ENCODE assay signal across 33 cellular contexts in genomic region chr2:44210362-44210761, GRCh38.
"Had no signal": no experiment of that assay in that cellular context is flagged by ENCODE, and none has a peak within 500 bp of the region (broad histone marks: within the 10 kb centered on the region; RNA-seq: fewer than 3 reads in every experiment).

No MANE protein-coding gene starts in this region.

- H3K4me3 Mint-ChIP-seq: activated CD4-positive, alpha-beta memory T cell treated with anti-CD3 and anti-CD28 coated beads for 36 hours; activated CD4-positive, alpha-beta T cell treated with anti-CD3 and anti-CD28 coated beads for 36 hours; activated CD4-positive, alpha-beta T cell treated with anti-CD3 and anti-CD28 coated beads, Interleukin-2, amount 10 ng/mL, durations not matched to agents 24 days and 14 days; activated CD8-positive, alpha-beta memory T cell treated with anti-CD3 and anti-CD28 coated beads, Interleukin-2, amount 10 ng/mL, durations not matched to agents 7 days and 5 days; activated CD8-positive, alpha-beta T cell treated with anti-CD3 and anti-CD28 coated beads, Interleukin-2, amount 10 ng/mL, durations not matched to agents 7 days and 5 days; activated naive CD4-positive, alpha-beta T cell treated with anti-CD3 and anti-CD28 coated beads for 36 hours; activated naive CD4-positive, alpha-beta T cell treated with anti-CD3 and anti-CD28 coated beads, Interleukin-2, amount 50 U/mL, for 24 hours; activated naive CD8-positive, alpha-beta T cell treated with anti-CD3 and anti-CD28 coated beads for 36 hours; activated naive CD8-positive, alpha-beta T cell treated with anti-CD3 and anti-CD28 coated beads, Interleukin-2, amount 50 U/mL, for 24 hours; activated T-cell treated with anti-CD3 and anti-CD28 coated beads, Interleukin-2, amount 50 U/mL, for 24 hours; T-helper 17 cell; T-helper 2 cell treated with Interferon-gamma antibody and Interleukin-4, amounts not matched to agents 5 μg/mL and 100 μg/mL, for 36 hours had no signal

- H3K27me3 ChIP-seq: adrenal gland, body of pancreas, esophagus squamous epithelium, gastroesophageal sphincter, heart right ventricle had no signal

- H3K27me3 Mint-ChIP-seq: activated CD4-positive, alpha-beta memory T cell treated with anti-CD3 and anti-CD28 coated beads for 36 hours; activated CD4-positive, alpha-beta T cell treated with anti-CD3 and anti-CD28 coated beads for 36 hours; activated CD4-positive, alpha-beta T cell treated with anti-CD3 and anti-CD28 coated beads, Interleukin-2, amount 10 ng/mL, durations not matched to agents 24 days and 14 days; activated CD8-positive, alpha-beta memory T cell treated with anti-CD3 and anti-CD28 coated beads, Interleukin-2, amount 10 ng/mL, durations not matched to agents 7 days and 5 days; activated naive CD4-positive, alpha-beta T cell treated with anti-CD3 and anti-CD28 coated beads, Interleukin-2, amount 50 U/mL, for 24 hours; activated naive CD8-positive, alpha-beta T cell treated with anti-CD3 and anti-CD28 coated beads for 36 hours; activated naive CD8-positive, alpha-beta T cell treated with anti-CD3 and anti-CD28 coated beads, Interleukin-2, amount 50 U/mL, for 24 hours; activated T-cell treated with anti-CD3 and anti-CD28 coated beads, Interleukin-2, amount 50 U/mL, for 24 hours; T-helper 17 cell had no signal

- H3K9me3 Mint-ChIP-seq: activated CD4-positive, alpha-beta memory T cell treated with anti-CD3 and anti-CD28 coated beads for 36 hours; activated CD4-positive, alpha-beta T cell treated with anti-CD3 and anti-CD28 coated beads, Interleukin-2, amount 10 ng/mL, durations not matched to agents 24 days and 14 days; activated naive CD4-positive, alpha-beta T cell treated with anti-CD3 and anti-CD28 coated beads for 36 hours; activated naive CD4-positive, alpha-beta T cell treated with anti-CD3 and anti-CD28 coated beads, Interleukin-2, amount 50 U/mL, for 24 hours; activated naive CD8-positive, alpha-beta T cell treated with anti-CD3 and anti-CD28 coated beads for 36 hours; activated naive CD8-positive, alpha-beta T cell treated with anti-CD3 and anti-CD28 coated beads, Interleukin-2, amount 50 U/mL, for 24 hours; activated T-cell treated with anti-CD3 and anti-CD28 coated beads, Interleukin-2, amount 50 U/mL, for 24 hours; activated T-helper 2 cell treated with anti-CD3 and anti-CD28 coated beads, Interferon-gamma antibody, Interleukin-2, Interleukin-4, amounts not matched to agents 10 μg/mL and 5 μg/mL and 100 μg/mL, durations not matched to agents 14 hours and 24 hours and 36 hours; T-helper 2 cell treated with Interferon-gamma antibody and Interleukin-4, amounts not matched to agents 5 μg/mL and 100 μg/mL, for 36 hours had no signal

- H3K9me3 ChIP-seq: adrenal gland, body of pancreas had no signal

- DNase-seq: activated CD4-positive, alpha-beta memory T cell treated with anti-CD3 and anti-CD28 coated beads for 36 hours; activated CD4-positive, alpha-beta T cell treated with anti-CD3 and anti-CD28 coated beads for 36 hours; activated CD4-positive, alpha-beta T cell treated with anti-CD3 and anti-CD28 coated beads, Interleukin-2, amount 10 ng/mL, durations not matched to agents 24 days and 14 days; activated CD4-positive, CD25-positive, alpha-beta regulatory T cell; activated CD4-positive, CD25-positive, alpha-beta regulatory T cell treated with anti-CD3 and anti-CD28 coated beads, Interleukin-2, amount 50 U/mL, for 72 hours; activated CD8-positive, alpha-beta memory T cell treated with anti-CD3 and anti-CD28 coated beads, Interleukin-2, amount 10 ng/mL, durations not matched to agents 7 days and 5 days; activated CD8-positive, alpha-beta memory T cell treated with anti-CD3 and anti-CD28 coated beads, Interleukin-2, amount 50 U/mL, for 4 hours; activated CD8-positive, alpha-beta T cell treated with anti-CD3 and anti-CD28 coated beads, Interleukin-2, amount 10 ng/mL, durations not matched to agents 7 days and 5 days; activated effector memory CD4-positive, alpha-beta T cell treated with anti-CD3 and anti-CD28 coated beads, Interleukin-2, amount 50 U/mL, for 16 hours; activated naive CD4-positive, alpha-beta T cell treated with anti-CD3 and anti-CD28 coated beads for 36 hours; activated naive CD8-positive, alpha-beta T cell treated with anti-CD3 and anti-CD28 coated beads for 36 hours; activated naive CD8-positive, alpha-beta T cell treated with anti-CD3 and anti-CD28 coated beads, Interleukin-2, amount 50 U/mL, for 24 hours; activated T-cell treated with anti-CD3 and anti-CD28 coated beads, Interleukin-2, amount 50 U/mL, for 24 hours; adrenal gland; amygdala; aorta; body of pancreas; caudate nucleus; cortex of kidney; dermis blood vessel endothelial cell; effector CD4-positive, alpha-beta T cell; esophagus squamous epithelium; foreskin melanocyte; heart right ventricle; T-helper 1 cell; T-helper 17 cell; T1000; WERI-Rb-1 had no signal

- H3K4me1 ChIP-seq: heart right ventricle had no signal

- H3K27ac Mint-ChIP-seq: activated CD4-positive, alpha-beta memory T cell treated with anti-CD3 and anti-CD28 coated beads for 36 hours; activated CD4-positive, alpha-beta T cell treated with anti-CD3 and anti-CD28 coated beads for 36 hours; activated CD4-positive, alpha-beta T cell treated with anti-CD3 and anti-CD28 coated beads, Interleukin-2, amount 10 ng/mL, durations not matched to agents 24 days and 14 days; activated CD8-positive, alpha-beta memory T cell treated with anti-CD3 and anti-CD28 coated beads, Interleukin-2, amount 10 ng/mL, durations not matched to agents 7 days and 5 days; activated CD8-positive, alpha-beta T cell treated with anti-CD3 and anti-CD28 coated beads, Interleukin-2, amount 10 ng/mL, durations not matched to agents 7 days and 5 days; activated naive CD4-positive, alpha-beta T cell treated with anti-CD3 and anti-CD28 coated beads for 36 hours; activated naive CD4-positive, alpha-beta T cell treated with anti-CD3 and anti-CD28 coated beads, Interleukin-2, amount 50 U/mL, for 24 hours; activated naive CD8-positive, alpha-beta T cell treated with anti-CD3 and anti-CD28 coated beads for 36 hours; activated naive CD8-positive, alpha-beta T cell treated with anti-CD3 and anti-CD28 coated beads, Interleukin-2, amount 50 U/mL, for 24 hours; activated T-cell treated with anti-CD3 and anti-CD28 coated beads, Interleukin-2, amount 50 U/mL, for 24 hours; activated T-helper 2 cell treated with anti-CD3 and anti-CD28 coated beads, Interferon-gamma antibody, Interleukin-2, Interleukin-4, amounts not matched to agents 10 μg/mL and 5 μg/mL and 100 μg/mL, durations not matched to agents 14 hours and 24 hours and 36 hours; T-helper 17 cell; T-helper 2 cell treated with Interferon-gamma antibody and Interleukin-4, amounts not matched to agents 5 μg/mL and 100 μg/mL, for 36 hours had no signal

- H3K4me3 ChIP-seq: adrenal gland, body of pancreas, esophagus squamous epithelium, gastroesophageal sphincter, heart right ventricle had no signal

- ATAC-seq: activated CD4-positive, alpha-beta T cell treated with anti-CD3 and anti-CD28 coated beads for 36 hours; activated CD8-positive, alpha-beta memory T cell treated with anti-CD3 and anti-CD28 coated beads, Interleukin-2, amount 10 ng/mL, durations not matched to agents 7 days and 5 days; activated CD8-positive, alpha-beta T cell treated with anti-CD3 and anti-CD28 coated beads, Interleukin-2, amount 10 ng/mL, durations not matched to agents 7 days and 5 days; activated naive CD8-positive, alpha-beta T cell treated with anti-CD3 and anti-CD28 coated beads, Interleukin-2, amount 50 U/mL, for 24 hours; body of pancreas; gastroesophageal sphincter; heart right ventricle; T-helper 17 cell had no signal

- H3K27ac ChIP-seq: adrenal gland, body of pancreas, epithelial cell of prostate, esophagus squamous epithelium, gastroesophageal sphincter, heart right ventricle, WERI-Rb-1 had no signal
